Comparison of ENCODE assay signal across 20 cellular contexts in genomic region chr7:151334628-151335027, GRCh38. TPM values are rescaled to one million over a fixed set of nuclear protein-coding genes. Genes with fewer than 3 reads are reported as not detected.
DNase-seq lines count a peak whose midpoint lies in the region; ATAC-seq, FAIRE-seq and TF ChIP-seq lines count a peak whose summit lies in the region.
"Had no signal": no experiment of that assay in that cellular context is flagged by ENCODE, and none has a peak within 500 bp of the region (broad histone marks: within the 10 kb centered on the region; RNA-seq: fewer than 3 reads in every experiment).

No MANE protein-coding gene starts in this region.

- H3K36me3 Mint-ChIP-seq in GM23338 (ENCODE audit: low read depth) (no peaks in the 10 kb centered on the region), neural crest cell (ENCODE audit: low read depth) (no peaks in the 10 kb centered on the region), MCF 10A (ENCODE audit: insufficient read depth, unreplicated experiment) (no peaks in the 10 kb centered on the region)

- TF ChIP-seq CTCF in GM23338 (conservative IDR thresholded peaks at IDR 0.05; ENCODE audit: low read depth in 2 of 2) (no peak), K562 (IDR thresholded peaks at IDR 0.05 in 2 of 3, conservative IDR thresholded peaks at IDR 0.05 in 1 of 3; ENCODE audit: insufficient read depth in 2 of 3, low read depth in 1 of 3, low read length in 3 of 3) (no peak), neural crest cell (conservative IDR thresholded peaks at IDR 0.05) (no peak), MCF 10A (IDR thresholded peaks at IDR 0.05; ENCODE audit: unreplicated experiment) (no peak)

- H3K4me1 Mint-ChIP-seq in GM23338 (peaks cover 6% of the 10 kb centered on the region; the same call in 2 of the 3 replicates), neural crest cell (no peaks in the 10 kb centered on the region), MCF 10A (ENCODE audit: insufficient read depth, unreplicated experiment) (no peaks in the 10 kb centered on the region)

- no peak overlapping the region for H3K27ac ChIP-seq in GM23338 (ENCODE audit: low read depth)
- no peak overlapping the region for H3K27ac ChIP-seq in K562 (ENCODE audit: extremely low read depth, low read depth, low read length)

- CTCF ChIA-PET in K562 (lab: Yijun Ruan, JAX; ENCODE audit: low intra/inter-chr PET ratio): no interaction called here
- CTCF ChIA-PET in MCF 10A (lab: Yijun Ruan, JAX): interaction anchor here (1.0 to 1.3 kb wide), 4 partner anchors 9 to 425 kb away, joined by 3 to 5 read pairs (median 4); no protein-coding TSS in a partner anchor

- no peaks in the 10 kb centered on the region for H3K9me3 ChIP-seq in K562 (replicated peaks; ENCODE audit: control insufficient read depth, insufficient read depth, low read depth, low read length)
- H3K9me3 ChIP-seq: BE2C had no signal

- ATAC-seq in GM23338 (no peak), K562 (no peak)
- ATAC-seq: HCT116 had no signal

- H3K9me2 ChIP-seq in GM23338 (ENCODE audit: insufficient read depth): no peaks in the 10 kb centered on the region

- H2AFZ ChIP-seq in GM23338 (peak overlapping the region; percentile 74; the same call in 1 of the 2 replicates), K562 (ENCODE audit: low read depth, low read length) (0 out of 2 replicates have a peak overlapping the region, but pooled peaks have one; percentile 16)

- no peak for FAIRE-seq in K562 (lab: Jason Lieb, UNC)
- FAIRE-seq: A204.1, D721Med, G401.6, GM12891, HTR-8/SVneo had no signal

- no peak for DNase-seq in GM23338 (ENCODE audit: low spot score)
- no peak for DNase-seq in K562 (ENCODE audit: extremely low read depth in 1 of 4, low spot score in 3 of 4)
- no peak for DNase-seq in neural crest cell (ENCODE audit: low read depth, low spot score)
- no peak for DNase-seq in islet precursor cell
- no peak for DNase-seq in NCI-H1930 (lab: John Stamatoyannopoulos, UW)
- DNase-seq in MCF 10A (ENCODE audit: unreplicated experiment): no peak
- DNase-seq: ACHN; BE2C; C1 segment of cervical spinal cord; Caco-2; CD4-positive, alpha-beta T cell; GOT3; H7; IMR-90 had no signal

- H3K79me2 ChIP-seq in GM23338 (replicated peaks; ENCODE audit: insufficient read depth) (no peaks in the 10 kb centered on the region), K562 (ENCODE audit: control insufficient read depth, insufficient read depth, low read length) (no peaks in the 10 kb centered on the region)

- H3K36me3 ChIP-seq in GM23338 (ENCODE audit: insufficient read depth): no peaks in the 10 kb centered on the region
- H3K36me3 ChIP-seq in K562 (ENCODE audit: control insufficient read depth, insufficient read depth, low read length): no peaks in the 10 kb centered on the region
- H3K36me3 ChIP-seq: BE2C had no signal

- no peak for TF ChIP-seq RAD21 in K562 (CRISPR knock-in tag; conservative IDR thresholded peaks at IDR 0.05 in 1 of 2, IDR thresholded peaks at IDR 0.05 in 1 of 2)

- no peaks in the 10 kb centered on the region for H4K20me1 ChIP-seq in GM23338 (replicated peaks; ENCODE audit: insufficient read depth)
- no peaks in the 10 kb centered on the region for H4K20me1 ChIP-seq in K562 (replicated peaks; ENCODE audit: control insufficient read depth, insufficient read depth, low read length)

- peaks cover 5% of the 10 kb centered on the region for H3K4me1 ChIP-seq in GM23338 (ENCODE audit: insufficient read depth)
- H3K4me1 ChIP-seq in K562 (replicated peaks in 1 of 2; ENCODE audit: control insufficient read depth in 2 of 2, insufficient read depth in 2 of 2, low read length in 2 of 2): no peaks in the 10 kb centered on the region; a peak in 1 of 5 replicates
- H3K4me1 ChIP-seq: BE2C, Caco-2 had no signal

- WGBS in K562 (ENCODE audit: insufficient coverage, low coverage, missing lambda C conversion rate): 4% methylated on average over 1 of the region's 1 CpG

- H3K27me3 Mint-ChIP-seq in GM23338 (ENCODE audit: insufficient read depth, low read depth, poor library complexity): no peaks in the 10 kb centered on the region
- peaks cover 5% of the 10 kb centered on the region for H3K27me3 Mint-ChIP-seq in neural crest cell (ENCODE audit: low read depth)
- no peaks in the 10 kb centered on the region for H3K27me3 Mint-ChIP-seq in MCF 10A (ENCODE audit: insufficient read depth, unreplicated experiment)
- H3K27me3 Mint-ChIP-seq: CD4-positive, alpha-beta T cell had no signal

- H3K4me3 Mint-ChIP-seq in GM23338 (no peak overlapping the region), neural crest cell (no peak overlapping the region), MCF 10A (ENCODE audit: unreplicated experiment) (no peak overlapping the region)
- H3K4me3 Mint-ChIP-seq: CD4-positive, alpha-beta T cell had no signal

- H3K9me3 Mint-ChIP-seq in GM23338 (no peaks in the 10 kb centered on the region; the same call in 2 of the 3 replicates), neural crest cell (no peaks in the 10 kb centered on the region), MCF 10A (ENCODE audit: unreplicated experiment) (no peaks in the 10 kb centered on the region)

- no peak for TF ChIP-seq EP300 in K562 (IDR thresholded peaks at IDR 0.05; ENCODE audit: low read length)

- H3K27me3 ChIP-seq in GM23338 (ENCODE audit: insufficient read depth) (no peaks in the 10 kb centered on the region), K562 (ENCODE audit: control insufficient read depth in 2 of 2, insufficient read depth in 2 of 2, low read length in 2 of 2) (peaks cover 24 to 40% of the 10 kb centered on the region in 2 experiments)
- H3K27me3 ChIP-seq: BE2C had no signal

- no peak overlapping the region for H3K4me2 ChIP-seq in GM23338
- H3K4me2 ChIP-seq in K562 (ENCODE audit: insufficient read depth, low read length): no peak overlapping the region

- no peak overlapping the region for H3K9ac ChIP-seq in K562 (ENCODE audit: insufficient read depth in 1 of 2, low read depth in 2 of 2, low read length in 2 of 2)

- in situ Hi-C loops in K562 (cut with MboI): no loop called here

- TF ChIP-seq POLR2A in K562 (conservative IDR thresholded peaks at IDR 0.05): no peak

- BruUV-seq in K562 (replicated peaks; lab: Mats Ljungman, UMichigan) (no TSS peak), MCF 10A (replicated peaks; lab: Mats Ljungman, UMichigan) (no TSS peak)

- intact Hi-C loops in K562 (cut with micrococcal nuclease) (no loop called here), MCF 10A (cut with micrococcal nuclease) (no loop called here)

- H3K27ac Mint-ChIP-seq in GM23338 (no peak overlapping the region), neural crest cell (ENCODE audit: unreplicated experiment) (peak overlapping the region; percentile 57), MCF 10A (ENCODE audit: low read depth, unreplicated experiment) (no peak overlapping the region)
- H3K27ac Mint-ChIP-seq: CD4-positive, alpha-beta T cell had no signal

- H3K4me3 ChIP-seq in GM23338 (no peak overlapping the region), K562 (no peak overlapping the region)

- H3F3A ChIP-seq in GM23338 (replicated peaks; ENCODE audit: low read depth): no peaks in the 10 kb centered on the region

- no peaks in the 10 kb centered on the region for H3K9me1 ChIP-seq in K562 (ENCODE audit: control insufficient read depth, insufficient read depth, low read length)

- POLR2A ChIA-PET in K562 (lab: Yijun Ruan, JAX) (interaction anchor here (1.4 kb wide), 1 partner anchor 13 kb away, joined by 4 read pairs; no protein-coding TSS in a partner anchor), MCF 10A (lab: Yijun Ruan, JAX) (interaction anchor here (1.2 kb wide), 1 partner anchor 10 kb away, joined by 4 read pairs; no protein-coding TSS in a partner anchor)

TF ChIP-seq in GM23338, 12 proteins besides CTCF, POLR2A, EP300 and RAD21:
- no peak for TF ChIP-seq CREB1 (CRISPR knock-in tag; IDR thresholded peaks at IDR 0.05; ENCODE audit: low read depth)
- no peak for TF ChIP-seq EZH2phosphoT487 (IDR thresholded peaks at IDR 0.05; ENCODE audit: unreplicated experiment)
- no peak for TF ChIP-seq NANOG (IDR thresholded peaks at IDR 0.05; ENCODE audit: borderline replicate concordance)

TF ChIP-seq in K562, 482 proteins besides CTCF, POLR2A, EP300 and RAD21 (continues in another document):
- TF ChIP-seq PTTG1 (tag; IDR thresholded peaks at IDR 0.05; ENCODE audit: low read depth) (0 out of 2 replicates have a peak, but pooled peaks have one; percentile 17), TOE1 (IDR thresholded peaks at IDR 0.05; ENCODE audit: borderline replicate concordance) (peak; percentile 49; the same call in 1 of the 2 replicates), TOE1 (CRISPR knock-in tag; IDR thresholded peaks at IDR 0.05; ENCODE audit: borderline replicate concordance, low read depth) (no peak), CGGBP1 (CRISPR knock-in tag; IDR thresholded peaks at IDR 0.05) (no peak), MEF2D (tag; conservative IDR thresholded peaks at IDR 0.05; ENCODE audit: low read depth) (0 out of 2 replicates have a peak, but pooled peaks have one; percentile 7)

RNA-seq across cellular contexts. Expression of gene NUB1, which starts 7.0 kb away (rescaled TPM):
- 31.8 and 32.4 TPM in 2 replicates for total RNA-seq in GM23338 (2014; rRNA removed; shearing (Covaris generic))
- 40.7 and 42.3 TPM in 2 replicates for polyA plus RNA-seq in GM23338 (2016; fragmentation: Nextera tagmentation; extraction: Ambion mirVana)
- total RNA-seq in K562 (2011; cell fraction: chromatin; rRNA removed; ENCODE audit: low replicate concordance): 62.3 and 136 TPM in 2 replicates
- 36.0 and 40.3 TPM in 2 replicates for total RNA-seq in K562 (2011; cell fraction: nucleolus; rRNA removed)
- total RNA-seq in K562 (2011; cell fraction: nucleoplasm; rRNA removed): 73.5 and 98.2 TPM in 2 replicates
- total RNA-seq in K562 (2014; rRNA removed): 67.8 and 89.7 TPM in 2 replicates
- total RNA-seq in K562 (2014; rRNA removed; fragmentation: Illumina TruSeq; extraction: Trizol): 75.8 and 103 TPM in 2 replicates
- total RNA-seq in K562 (2015; rRNA removed; fragmentation: Illumina TruSeq; extraction: Trizol): 101 and 114 TPM in 2 replicates
- 55.3 and 58.0 TPM in 2 replicates for total RNA-seq in K562 (2021)
- polyA plus RNA-seq in K562 (2011; rRNA removed): 57.8 and 85.2 TPM in 2 replicates
- polyA plus RNA-seq in K562 (2011; cell fraction: cytosol; rRNA removed): 52.6 and 53.7 TPM in 2 replicates
- polyA plus RNA-seq in K562 (2011; cell fraction: nucleus; rRNA removed): 57.7 and 63.4 TPM in 2 replicates
- 81.3 and 105 TPM in 2 replicates for polyA plus RNA-seq in K562 (2012)
- 86.5 and 159 TPM in 2 replicates for polyA plus RNA-seq in K562 (2014; fragmentation: Illumina TruSeq; extraction: Trizol)
- 10 to 100 TPM; 43.2 to 63.4 TPM for polyA plus RNA-seq in K562 (2014; fragmentation: Nextera tagmentation; extraction: Ambion mirVana)
- 81.6 and 99.3 TPM in 2 replicates for polyA plus RNA-seq in K562 (2014; rRNA removed)
- polyA minus RNA-seq in K562 (2011; rRNA and poly(A)+ RNA removed): 47.7 and 54.1 TPM in 2 replicates
- 25.1 and 34.5 TPM in 2 replicates for polyA minus RNA-seq in K562 (2011; cell fraction: cytosol; rRNA and poly(A)+ RNA removed)
- 26.9 and 36.3 TPM in 2 replicates for polyA minus RNA-seq in K562 (2011; cell fraction: nucleus; rRNA and poly(A)+ RNA removed)
- total RNA-seq in neural crest cell: 32.6 and 33.2 TPM in 2 replicates
- 53.3 and 59.6 TPM in 2 replicates for total RNA-seq in MCF 10A (2022)
